ENCODE assay signal across 1 cellular context in the genomic region with DNA sequence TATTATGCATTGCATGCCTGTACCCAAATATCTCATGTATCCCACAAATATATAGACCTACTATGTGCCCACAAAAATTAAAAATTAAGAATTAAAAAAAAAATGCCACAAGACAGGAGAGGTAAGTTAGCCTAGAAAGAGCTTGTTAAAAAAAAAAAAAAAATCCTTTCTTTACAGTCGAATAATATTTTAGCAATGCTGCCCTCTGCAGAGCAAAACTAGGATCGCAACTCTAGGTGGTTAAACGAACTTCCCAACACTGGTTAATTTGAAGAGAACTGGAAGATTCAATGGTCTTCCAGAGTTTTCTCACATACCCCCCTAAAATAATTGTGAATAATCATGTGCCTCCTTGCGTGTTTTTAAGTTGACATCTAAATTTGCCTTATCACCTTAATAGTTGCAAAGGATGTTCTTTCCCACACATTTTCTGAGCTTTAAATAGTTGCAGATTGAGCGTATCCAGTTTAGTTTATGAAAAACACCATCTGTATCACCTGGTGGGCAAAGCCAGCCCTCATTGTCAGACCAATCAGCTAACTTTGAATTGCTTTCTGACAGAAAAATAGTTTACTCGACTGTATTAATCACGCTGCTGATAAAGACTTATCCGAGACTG.
TF ChIP-seq lines count a peak whose summit lies in the region.

No MANE protein-coding gene starts in this region.

TF ChIP-seq in H1, 55 proteins besides CTCF, POLR2A, EP300 and RAD21:
- TF ChIP-seq, protein P1, sequence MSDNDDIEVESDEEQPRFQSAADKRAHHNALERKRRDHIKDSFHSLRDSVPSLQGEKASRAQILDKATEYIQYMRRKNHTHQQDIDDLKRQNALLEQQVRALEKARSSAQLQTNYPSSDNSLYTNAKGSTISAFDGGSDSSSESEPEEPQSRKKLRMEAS (IDR thresholded peaks at IDR 0.05) = no peak
- no peak for TF ChIP-seq TEAD4 (IDR thresholded peaks at IDR 0.05; ENCODE audit: low read depth, low read length)
- TF ChIP-seq POLR2AphosphoS5 (IDR thresholded peaks at IDR 0.05; ENCODE audit: low read depth, low read length) = no peak
- TF ChIP-seq EZH2 (IDR thresholded peaks at IDR 0.05; ENCODE audit: low read depth, low read length, severe bottlenecking) = no peak
- TF ChIP-seq KDM5A (IDR thresholded peaks at IDR 0.05; ENCODE audit: low read length) = no peak
- TF ChIP-seq CREB1 (IDR thresholded peaks at IDR 0.05) = no peak
- TF ChIP-seq CEBPB (IDR thresholded peaks at IDR 0.05; ENCODE audit: low read depth, low read length) = no peak
